8 cellular contexts compared by ENCODE assay signal in the genomic region with DNA sequence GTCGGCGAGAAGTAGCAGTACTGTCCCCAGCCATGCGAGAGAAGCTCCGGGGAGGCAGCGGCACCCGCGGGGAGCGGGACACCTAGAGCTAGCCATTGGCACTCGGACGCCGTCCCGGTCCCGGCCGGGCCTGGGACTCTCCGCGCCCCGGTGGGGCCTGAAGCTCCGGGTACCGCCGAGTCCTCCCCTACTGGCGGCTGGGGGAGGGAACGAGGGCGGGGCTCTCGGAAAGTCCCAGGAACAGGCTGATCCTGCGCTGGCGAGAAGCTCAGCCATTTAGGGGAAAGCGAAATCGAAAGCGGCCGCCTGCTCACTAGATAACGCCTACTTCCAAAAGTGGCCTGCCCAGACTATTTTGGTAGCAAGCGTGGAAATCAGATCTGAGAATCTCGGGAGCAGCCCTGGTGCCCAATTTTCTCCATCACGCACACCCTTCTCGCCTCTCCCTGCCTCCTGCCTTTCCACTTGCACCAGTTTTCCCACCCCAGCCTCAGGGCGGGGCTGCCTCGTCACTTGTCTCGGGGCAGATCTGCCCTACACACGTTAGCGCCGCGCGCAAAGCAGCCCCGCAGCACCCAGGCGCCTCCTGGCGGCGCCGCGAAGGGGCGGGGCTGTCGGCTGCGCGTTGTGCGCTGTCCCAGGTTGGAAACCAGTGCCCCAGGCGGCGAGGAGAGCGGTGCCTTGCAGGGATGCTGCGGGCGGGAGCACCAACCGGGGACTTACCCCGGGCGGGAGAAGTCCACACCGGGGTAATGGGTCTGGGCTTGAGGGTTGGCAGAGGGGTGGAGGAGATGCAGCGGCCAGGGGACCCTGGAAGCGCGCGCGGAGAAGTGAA. TPM values are rescaled to one million over a fixed set of nuclear protein-coding genes. Genes with fewer than 3 reads are reported as not detected.
DNase-seq lines count a peak whose midpoint lies in the region; TF ChIP-seq lines count a peak whose summit lies in the region.

A gene (plus strand): TSS at position 652 of the 835 bp plus-strand sequence. CDS start 38 bp downstream, at position 690.
A gene with protein sequence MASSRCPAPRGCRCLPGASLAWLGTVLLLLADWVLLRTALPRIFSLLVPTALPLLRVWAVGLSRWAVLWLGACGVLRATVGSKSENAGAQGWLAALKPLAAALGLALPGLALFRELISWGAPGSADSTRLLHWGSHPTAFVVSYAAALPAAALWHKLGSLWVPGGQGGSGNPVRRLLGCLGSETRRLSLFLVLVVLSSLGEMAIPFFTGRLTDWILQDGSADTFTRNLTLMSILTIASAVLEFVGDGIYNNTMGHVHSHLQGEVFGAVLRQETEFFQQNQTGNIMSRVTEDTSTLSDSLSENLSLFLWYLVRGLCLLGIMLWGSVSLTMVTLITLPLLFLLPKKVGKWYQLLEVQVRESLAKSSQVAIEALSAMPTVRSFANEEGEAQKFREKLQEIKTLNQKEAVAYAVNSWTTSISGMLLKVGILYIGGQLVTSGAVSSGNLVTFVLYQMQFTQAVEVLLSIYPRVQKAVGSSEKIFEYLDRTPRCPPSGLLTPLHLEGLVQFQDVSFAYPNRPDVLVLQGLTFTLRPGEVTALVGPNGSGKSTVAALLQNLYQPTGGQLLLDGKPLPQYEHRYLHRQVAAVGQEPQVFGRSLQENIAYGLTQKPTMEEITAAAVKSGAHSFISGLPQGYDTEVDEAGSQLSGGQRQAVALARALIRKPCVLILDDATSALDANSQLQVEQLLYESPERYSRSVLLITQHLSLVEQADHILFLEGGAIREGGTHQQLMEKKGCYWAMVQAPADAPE (minus strand): TSS at position 164 of the 835 bp plus-strand sequence. CDS start 68 bp downstream, at position 96.

- H2BK12ac ChIP-seq in H9 (ENCODE audit: insufficient read length, low read depth, low read length) = no peak within 1 kb of the TSS

- peaks cover 73% of the 10 kb centered on the region for H3K27me3 Mint-ChIP-seq in H9 (ENCODE audit: low read depth)

- H3K4me3 ChIP-seq in SK-N-SH (ENCODE audit: low read depth in 2 of 2, low read length in 1 of 2) (peak within 1 kb of the TSS; percentile 88 to 89), suprapubic skin (peak within 1 kb of the TSS; percentile 90)

- H3K23me2 ChIP-seq in H9 (ENCODE audit: insufficient read length, low read depth, low read length, poor library complexity, severe bottlenecking) = peaks cover 16% of the 10 kb centered on the region

- H3K23ac ChIP-seq in H9 (ENCODE audit: insufficient read length, low read depth, low read length) = no peak within 1 kb of the TSS

- H3K14ac ChIP-seq in H9 (ENCODE audit: insufficient read depth, low read length) = peak within 1 kb of the TSS; percentile 85

- TF ChIP-seq EP300 in SK-N-SH (IDR thresholded peaks at IDR 0.05; ENCODE audit: borderline replicate concordance in 1 of 2, low read depth in 1 of 2, low read length in 1 of 2) = no peak
- no peak for TF ChIP-seq EP300 in suprapubic skin (IDR thresholded peaks at IDR 0.05)

- H3T11ph ChIP-seq in H9 (ENCODE audit: low read length) = no peak within 1 kb of the TSS

- H3F3A ChIP-seq in SK-N-SH (replicated peaks; ENCODE audit: insufficient read depth) = peaks cover 8% of the 10 kb centered on the region

- WGBS in H9 (ENCODE audit: extremely low coverage, insufficient read length, low lambda C conversion rate) = no CpG with 5 or more reads among the region's 68 CpGs
- 1% methylated on average over 38 of the region's 68 CpGs for WGBS in SK-N-SH (ENCODE audit: low lambda C conversion rate)
- 0% methylated on average over 33 of the region's 68 CpGs for WGBS in suprapubic skin

- H3K79me2 ChIP-seq in H9 (ENCODE audit: insufficient read depth, low read length) (no peaks in the 10 kb centered on the region), SK-N-SH (ENCODE audit: insufficient read depth) (peaks cover 4% of the 10 kb centered on the region; the same call in 1 of the 2 replicates)

- TF ChIP-seq CTCF in H9 (conservative IDR thresholded peaks at IDR 0.05) (peak; percentile 71), SK-N-SH (IDR thresholded peaks at IDR 0.05) (peak; percentile 64), suprapubic skin (IDR thresholded peaks at IDR 0.05) (peak; percentile 84 to 89)

- TF ChIP-seq RAD21 in SK-N-SH (IDR thresholded peaks at IDR 0.05; ENCODE audit: low read length) = peak; percentile 46

- no peak within 1 kb of the TSS for H2BK15ac ChIP-seq in H9 (ENCODE audit: low read depth, low read length)

- peaks cover 3 to 7% of the 10 kb centered on the region in 2 experiments for H3K36me3 ChIP-seq in SK-N-SH (replicated peaks in 1 of 2; ENCODE audit: control insufficient read depth in 1 of 2, insufficient read depth in 2 of 2, low read length in 1 of 2)
- peaks cover 29% of the 10 kb centered on the region for H3K36me3 ChIP-seq in suprapubic skin

- H3K79me1 ChIP-seq in H9 (ENCODE audit: insufficient read depth, low read depth, low read length, poor library complexity, severe bottlenecking) = no peaks in the 10 kb centered on the region

- H3K9me3 ChIP-seq in H9 (ENCODE audit: control insufficient read depth, low read depth, low read length) (no peaks in the 10 kb centered on the region), SK-N-SH (no peaks in the 10 kb centered on the region), suprapubic skin (no peaks in the 10 kb centered on the region)

- no peak within 1 kb of the TSS for H3K56ac ChIP-seq in H9 (ENCODE audit: insufficient read length, low read depth, low read length)

- H3K9ac ChIP-seq in H9 (ENCODE audit: extremely low read depth, insufficient read length, low read length) (no peak within 1 kb of the TSS), SK-N-SH (peak within 1 kb of the TSS; percentile 71)

- H3K9me2 ChIP-seq in SK-N-SH = no peaks in the 10 kb centered on the region

- DNase-seq in GM04503 (ENCODE audit: low read depth) (peak; percentile 75), H9 (peak; percentile 95), M059J (ENCODE audit: low read depth) (peak; percentile 97), SK-N-SH (peak; percentile 87), germinal center (ENCODE audit: low spot score) (peak; percentile 91), occipital lobe (lab: John Stamatoyannopoulos, UW) (peak; percentile 91), suprapubic skin (ENCODE audit: low spot score in 2 of 2) (peak; percentile 97)
- peak; percentile 98 for DNase-seq in activated naive CD4-positive, alpha-beta T cell treated with anti-CD3 and anti-CD28 coated beads, Interleukin-2, amount 50 U/mL, for 16 hours

- H3K4me1 ChIP-seq in H9 (ENCODE audit: insufficient read depth, low read length) (no peaks in the 10 kb centered on the region; the same call in 1 of the 2 replicates), SK-N-SH (ENCODE audit: control insufficient read depth in 1 of 2, insufficient read depth in 2 of 2, low read depth in 1 of 2, low read length in 1 of 2) (peaks cover 0 to 14% of the 10 kb centered on the region in 2 experiments; a peak in 1 of 4 replicates), suprapubic skin (peaks cover 38% of the 10 kb centered on the region)

- peak within 1 kb of the TSS in 2 of 3 experiments; percentile 87 to 92; a peak in 5 of 7 replicates for H3K27ac Mint-ChIP-seq in H9

- POLR2A ChIA-PET in SK-N-SH (lab: Yijun Ruan, JAX) = interaction anchor here (0.9 to 1.5 kb wide), 2 partner anchors 10 to 118 kb away, joined by 3 to 4 read pairs; no protein-coding TSS in a partner anchor

- H3K4ac ChIP-seq in H9 (ENCODE audit: low read depth, low read length) = no peak within 1 kb of the TSS

- peaks cover 0 to 12% (median 5%) of the 10 kb centered on the region in 3 experiments; a peak in 5 of 7 replicates for H3K36me3 Mint-ChIP-seq in H9 (ENCODE audit: insufficient read depth in 1 of 3, low read depth in 3 of 3)

- H2BK20ac ChIP-seq in H9 (ENCODE audit: low read depth, low read length, poor library complexity, severe bottlenecking) = no peak within 1 kb of the TSS

- CTCF ChIA-PET in SK-N-SH (lab: Yijun Ruan, JAX) = interaction anchor here (0.8 to 8.3 kb wide), 11 partner anchors 10 to 395 kb away, joined by 3 to 137 read pairs (median 7); a partner anchor contains a TSS

- TF ChIP-seq POLR2A in suprapubic skin (IDR thresholded peaks at IDR 0.05) = peak; percentile 69 to 88

- peaks cover 6% of the 10 kb centered on the region; the same call in 1 of the 2 replicates for H3K27me3 ChIP-seq in H9 (ENCODE audit: insufficient read depth, low read length)
- H3K27me3 ChIP-seq in SK-N-SH (ENCODE audit: insufficient read depth) = no peaks in the 10 kb centered on the region
- H3K27me3 ChIP-seq in suprapubic skin = no peaks in the 10 kb centered on the region

- no peak within 1 kb of the TSS for H4K91ac ChIP-seq in H9 (ENCODE audit: insufficient read length, low read depth, low read length)

- H3K9me3 Mint-ChIP-seq in H9 = no peaks in the 10 kb centered on the region

- no peaks in the 10 kb centered on the region for H4K20me1 ChIP-seq in H9 (ENCODE audit: control insufficient read depth, insufficient read depth, insufficient read length)
- H4K20me1 ChIP-seq in SK-N-SH (ENCODE audit: insufficient read depth) = no peaks in the 10 kb centered on the region

- H4K5ac ChIP-seq in H9 (ENCODE audit: insufficient read length, low read depth, low read length) = no peak within 1 kb of the TSS

- no peak within 1 kb of the TSS for H2BK5ac ChIP-seq in H9 (ENCODE audit: insufficient read length, low read length)

- H3K27ac ChIP-seq in H9 (ENCODE audit: insufficient read length, low read depth, low read length) (no peak within 1 kb of the TSS), SK-N-SH (ENCODE audit: low read depth in 2 of 2, low read length in 1 of 2) (peak within 1 kb of the TSS; percentile 83 to 90), suprapubic skin (peak within 1 kb of the TSS; percentile 99)

- H2AK5ac ChIP-seq in H9 (ENCODE audit: insufficient read length, low read length) = no peak within 1 kb of the TSS

- peak within 1 kb of the TSS; percentile 72 for H3K18ac ChIP-seq in H9 (ENCODE audit: insufficient read length, low read depth, low read length)

- H2AFZ ChIP-seq in H9 (ENCODE audit: low read length) = peak within 1 kb of the TSS; percentile 51
- H2AFZ ChIP-seq in SK-N-SH (ENCODE audit: low read depth) = peak within 1 kb of the TSS; percentile 93

- peaks cover 14 to 21% of the 10 kb centered on the region in 2 experiments for H3K4me1 Mint-ChIP-seq in H9

- H3K4me2 ChIP-seq in H9 (ENCODE audit: insufficient read depth, insufficient read length, low read length) = peak within 1 kb of the TSS; percentile 96
- peak within 1 kb of the TSS; percentile 99 for H3K4me2 ChIP-seq in SK-N-SH

- H4K8ac ChIP-seq in H9 (replicated peaks; ENCODE audit: insufficient read length, low read depth, low read length) = no peak within 1 kb of the TSS

- H2BK120ac ChIP-seq in H9 (ENCODE audit: low read depth, low read length, poor library complexity, severe bottlenecking) = no peak within 1 kb of the TSS

- H3K4me3 Mint-ChIP-seq in H9 = peak within 1 kb of the TSS; percentile 89 to 92

RNA-seq across cellular contexts. Expression of the first gene that starts in this region (rescaled TPM):
- total RNA-seq in H9 (2021) (3.2 and 3.5 TPM in 2 replicates), occipital lobe (5.8 TPM), suprapubic skin (10 to 100 TPM; 12.6 to 35.8 (median 19.1) TPM)
- total RNA-seq in M059J (2014; rRNA removed; shearing (Covaris generic)) = 339 and 412 TPM in 2 replicates
- polyA plus RNA-seq in SK-N-SH (2012; rRNA removed) = 52.4 and 83.7 TPM in 2 replicates
- polyA plus RNA-seq in SK-N-SH (2012; cell fraction: cytosol; rRNA removed) = 51.2 and 54.6 TPM in 2 replicates
- 25.2 and 32.3 TPM in 2 replicates for polyA plus RNA-seq in SK-N-SH (2012; cell fraction: nucleus; rRNA removed)

RNA-seq across cellular contexts. Expression of the second gene that starts in this region (rescaled TPM):
- total RNA-seq in H9 (2021) (12.1 and 12.7 TPM in 2 replicates), occipital lobe (7.5 TPM), suprapubic skin (100 to 1,000 TPM in 2 of 4 donors, 10 to 100 TPM in 2; 90.7 to 126 (median 101) TPM)
- total RNA-seq in M059J (2014; rRNA removed; shearing (Covaris generic)) = 356 and 472 TPM in 2 replicates
- polyA plus RNA-seq in SK-N-SH (2012; rRNA removed) = 31.1 and 35.7 TPM in 2 replicates
- polyA plus RNA-seq in SK-N-SH (2012; cell fraction: cytosol; rRNA removed) = 21.3 and 29.1 TPM in 2 replicates
- 34.6 and 35.9 TPM in 2 replicates for polyA plus RNA-seq in SK-N-SH (2012; cell fraction: nucleus; rRNA removed)
